In genomic region chr7:143256932-143257331, GRCh38 we compare ENCODE assay signal across 13 cellular contexts. TPM values are rescaled to one million over a fixed set of nuclear protein-coding genes. Genes with fewer than 3 reads are reported as not detected.
A peak's percentile ranks its signal among the peaks of the same experiment; 100 is the strongest.
DNase-seq lines count a peak whose midpoint lies in the region; ATAC-seq and TF ChIP-seq lines count a peak whose summit lies in the region.
"Had no signal": no experiment of that assay in that cellular context is flagged by ENCODE, and none has a peak within 500 bp of the region (broad histone marks: within the 10 kb centered on the region; RNA-seq: fewer than 3 reads in every experiment).

No MANE protein-coding gene starts in this region.

- H3K27ac Mint-ChIP-seq in activated B cell treated with CpG ODN at 0.5 μM for 24 hours, result peak overlapping the region; percentile 85

- CTCF ChIA-PET in activated B cell treated with CpG ODN at 0.5 μM for 24 hours (lab: Charles Lee), result interaction anchor here (0.7 to 3.6 kb wide), 4 partner anchors 17 to 73 kb away, joined by 3 to 19 read pairs (median 3); no protein-coding TSS in a partner anchor

- H3K4me3 ChIP-seq in testis, result no peak overlapping the region
- H3K4me3 ChIP-seq: smooth muscle cell, thoracic aorta had no signal

- H3K27me3 ChIP-seq in testis, result no peaks in the 10 kb centered on the region

- TF ChIP-seq CTCF in activated B cell treated with CpG ODN at 0.5 μM for 24 hours (IDR thresholded peaks at IDR 0.05), result no peak
- no peak for TF ChIP-seq CTCF in testis (IDR thresholded peaks at IDR 0.05)

- H3K36me3 Mint-ChIP-seq in activated B cell treated with CpG ODN at 0.5 μM for 24 hours (ENCODE audit: low read depth), result no peaks in the 10 kb centered on the region

- H3K9me3 Mint-ChIP-seq in activated B cell treated with CpG ODN at 0.5 μM for 24 hours, result peaks cover 7% of the 10 kb centered on the region

- no peaks in the 10 kb centered on the region for H3K36me3 ChIP-seq in testis (ENCODE audit: low read depth, missing control alignments)
- H3K36me3 ChIP-seq: thoracic aorta had no signal

- intact Hi-C loops in activated B cell treated with CpG ODN at 0.5 μM for 24 hours (cut with micrococcal nuclease), result loop anchor here (1.0 to 5.0 kb wide), 3 partner anchors 17 to 450 kb away; partner anchors contain the start of gene CASP2
- intact Hi-C loops in testis (cut with DNase I; ENCODE audit: low total_unique reads), result no loop called here

- 88 to 92% methylated on average over 4 of the region's 4 CpGs for WGBS in testis, 2 donors

- H3K4me1 ChIP-seq in testis, result no peaks in the 10 kb centered on the region

- no peaks in the 10 kb centered on the region for H3K27me3 Mint-ChIP-seq in activated B cell treated with CpG ODN at 0.5 μM for 24 hours

- peak; percentile 85 for ATAC-seq in GM18498 (IDR thresholded peaks at IDR 0.05; ENCODE audit: unreplicated experiment)
- ATAC-seq in GM19467 (IDR thresholded peaks at IDR 0.05; ENCODE audit: unreplicated experiment), result peak; percentile 69
- ATAC-seq in HG03045 (IDR thresholded peaks at IDR 0.05; ENCODE audit: unreplicated experiment), result peak; percentile 63
- ATAC-seq in activated B cell treated with CpG ODN at 0.5 μM for 24 hours (ENCODE audit: low read depth), result peak; percentile 89

- no peaks in the 10 kb centered on the region for H3K9me3 ChIP-seq in testis
- H3K9me3 ChIP-seq: thoracic aorta had no signal

- H3K4me3 Mint-ChIP-seq in activated B cell treated with CpG ODN at 0.5 μM for 24 hours, result no peak overlapping the region

- DNase-seq in activated B cell treated with CpG ODN at 0.5 μM for 24 hours (no peak), testis (no peak), NCI-H2171 (lab: John Stamatoyannopoulos, UW) (no peak)
- no peak for DNase-seq in stimulated activated CD4-positive, alpha-beta T cell treated with anti-CD3 and anti-CD28 coated beads, Interleukin-12 subunit alpha, Interleukin-12 subunit beta, amount 100 ng/mL, for 4 hours
- no peak for DNase-seq in stimulated activated CD4-positive, alpha-beta T cell treated with anti-CD3 and anti-CD28 coated beads, Interleukin-4, amount 100 ng/mL, for 24 hours
- DNase-seq: glutamatergic neuron, NCI-H146, Right ventricle myocardium superior had no signal

- no peak overlapping the region for H3K27ac ChIP-seq in testis
- H3K27ac ChIP-seq: thoracic aorta had no signal

- POLR2A ChIA-PET in activated B cell treated with CpG ODN at 0.5 μM for 24 hours (lab: Charles Lee), result interaction anchor here (1.2 kb wide), 1 partner anchor 31 kb away, joined by 4 read pairs; the partner anchor contains the start of gene CASP2

- no peak for TF ChIP-seq POLR2A in testis (IDR thresholded peaks at IDR 0.05)

- H3K4me1 Mint-ChIP-seq in activated B cell treated with CpG ODN at 0.5 μM for 24 hours, result peaks cover 47% of the 10 kb centered on the region

RNA-seq across cellular contexts. Expression of gene GSTK1, which starts 6.3 kb away (rescaled TPM):
- 144 and 150 TPM in 2 replicates for total RNA-seq in activated B cell treated with CpG ODN at 0.5 μM for 24 hours
- 100 to 1,000 TPM; 105 to 136 TPM for total RNA-seq in testis
- polyA plus RNA-seq in testis (ENCODE audit: insufficient read depth, low read depth, low replicate concordance), result 169 TPM

RNA-seq across cellular contexts. Expression of gene TMEM139, which starts 27.8 kb away (rescaled TPM):
- total RNA-seq in activated B cell treated with CpG ODN at 0.5 μM for 24 hours (0.34 and 0.47 TPM in 2 replicates), testis (1 to 10 TPM; 1.1 to 2.2 TPM)
- 5.3 TPM for polyA plus RNA-seq in testis (ENCODE audit: insufficient read depth, low read depth, low replicate concordance)

RNA-seq across cellular contexts. Expression of gene CASP2, which starts 31.2 kb away (rescaled TPM):
- total RNA-seq in activated B cell treated with CpG ODN at 0.5 μM for 24 hours (59.5 and 62.2 TPM in 2 replicates), testis (10 to 100 TPM; 23.6 to 26.5 TPM)
- 20.7 TPM for polyA plus RNA-seq in testis (ENCODE audit: insufficient read depth, low read depth, low replicate concordance)

RNA-seq across cellular contexts. Expression of gene TAS2R40, which starts 35.1 kb away (rescaled TPM):
- total RNA-seq in activated B cell treated with CpG ODN at 0.5 μM for 24 hours (not detected in 2 replicates), testis (not detected)
- polyA plus RNA-seq in testis (ENCODE audit: insufficient read depth, low read depth, low replicate concordance), result not detected
- total RNA-seq: Right ventricle myocardium superior, smooth muscle cell, thoracic aorta had no signal
- polyA plus RNA-seq: smooth muscle cell had no signal

RNA-seq across cellular contexts. Expression of gene CLCN1, which starts 59.0 kb away (rescaled TPM):
- total RNA-seq in activated B cell treated with CpG ODN at 0.5 μM for 24 hours, result not detected in 2 replicates
- total RNA-seq in testis, result 1 to 10 TPM; 1.1 to 1.4 TPM
- 2.7 TPM for polyA plus RNA-seq in testis (ENCODE audit: insufficient read depth, low read depth, low replicate concordance)
- total RNA-seq: smooth muscle cell had no signal
- polyA plus RNA-seq: smooth muscle cell had no signal
